Comparison of ENCODE assay signal across 18 cellular contexts in the genomic region with DNA sequence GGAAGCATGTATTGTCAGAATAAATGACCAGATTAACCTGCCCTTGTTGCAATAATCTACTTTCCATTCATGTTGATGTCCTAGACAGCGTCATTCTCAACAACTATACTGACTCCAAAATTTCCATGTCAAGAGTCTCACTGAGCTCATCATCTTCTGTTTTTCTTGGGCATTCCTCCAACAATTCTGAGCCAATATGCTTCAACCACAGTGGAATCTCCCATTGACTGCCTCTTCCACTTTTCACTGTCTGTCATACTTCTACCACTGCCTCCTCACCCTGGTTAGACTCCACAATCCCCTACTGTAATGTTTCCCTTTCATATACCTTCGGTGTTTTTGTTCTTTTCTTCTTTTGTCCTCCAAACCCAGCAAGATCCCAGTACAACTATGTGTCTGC.
DNase-seq lines count a peak whose midpoint lies in the region; ATAC-seq and TF ChIP-seq lines count a peak whose summit lies in the region.
"Had no signal": no experiment of that assay in that cellular context is flagged by ENCODE, and none has a peak within 500 bp of the region (broad histone marks: within the 10 kb centered on the region; RNA-seq: fewer than 3 reads in every experiment).

No MANE protein-coding gene starts in this region.

- no peak for ATAC-seq in GM21576 (IDR thresholded peaks at IDR 0.05; ENCODE audit: unreplicated experiment)
- ATAC-seq: gastrocnemius medialis had no signal

- peaks cover 5% of the 10 kb centered on the region for H3K27me3 Mint-ChIP-seq in activated naive CD8-positive, alpha-beta T cell treated with anti-CD3 and anti-CD28 coated beads for 36 hours
- peaks cover 3% of the 10 kb centered on the region for H3K27me3 Mint-ChIP-seq in activated T-cell treated with anti-CD3 and anti-CD28 coated beads, Interleukin-2, amount 50 U/mL, for 24 hours

- POLR2A ChIA-PET in GM10248 (lab: Yijun Ruan, JAX), result interaction anchor here (0.5 kb wide), 1 partner anchor 12 kb away, joined by 5 read pairs; no protein-coding TSS in a partner anchor

- CTCF ChIA-PET in GM10248 (lab: Yijun Ruan, JAX), result no interaction called here

- no peak overlapping the region for H3K4me3 Mint-ChIP-seq in activated naive CD8-positive, alpha-beta T cell treated with anti-CD3 and anti-CD28 coated beads for 36 hours
- H3K4me3 Mint-ChIP-seq in activated T-cell treated with anti-CD3 and anti-CD28 coated beads, Interleukin-2, amount 50 U/mL, for 24 hours, result no peak overlapping the region
- H3K4me3 Mint-ChIP-seq: activated T-helper 1 cell treated with anti-CD3 and anti-CD28 coated beads, Interleukin-12 subunit alpha, Interleukin-12 subunit beta, Interleukin-2, Interleukin-4 antibody, amounts not matched to agents 30 ng/mL and 10 ng/mL and 1 ng/mL, durations not matched to agents 14 hours and 24 hours and 36 hours; immature natural killer cell had no signal

- H3K27ac Mint-ChIP-seq in activated naive CD8-positive, alpha-beta T cell treated with anti-CD3 and anti-CD28 coated beads for 36 hours, result no peak overlapping the region
- no peak overlapping the region for H3K27ac Mint-ChIP-seq in activated T-cell treated with anti-CD3 and anti-CD28 coated beads, Interleukin-2, amount 50 U/mL, for 24 hours
- H3K27ac Mint-ChIP-seq: activated T-helper 1 cell treated with anti-CD3 and anti-CD28 coated beads, Interleukin-12 subunit alpha, Interleukin-12 subunit beta, Interleukin-2, Interleukin-4 antibody, amounts not matched to agents 30 ng/mL and 10 ng/mL and 1 ng/mL, durations not matched to agents 14 hours and 24 hours and 36 hours; immature natural killer cell had no signal

- no peaks in the 10 kb centered on the region for H3K4me1 Mint-ChIP-seq in activated naive CD8-positive, alpha-beta T cell treated with anti-CD3 and anti-CD28 coated beads for 36 hours
- H3K4me1 Mint-ChIP-seq in activated T-cell treated with anti-CD3 and anti-CD28 coated beads, Interleukin-2, amount 50 U/mL, for 24 hours (ENCODE audit: low read depth), result no peaks in the 10 kb centered on the region

- H3K9me3 Mint-ChIP-seq in activated naive CD8-positive, alpha-beta T cell treated with anti-CD3 and anti-CD28 coated beads for 36 hours, result no peaks in the 10 kb centered on the region
- H3K9me3 Mint-ChIP-seq in activated T-cell treated with anti-CD3 and anti-CD28 coated beads, Interleukin-2, amount 50 U/mL, for 24 hours, result no peaks in the 10 kb centered on the region
- H3K9me3 Mint-ChIP-seq: activated T-helper 1 cell treated with anti-CD3 and anti-CD28 coated beads, Interleukin-12 subunit alpha, Interleukin-12 subunit beta, Interleukin-2, Interleukin-4 antibody, amounts not matched to agents 30 ng/mL and 10 ng/mL and 1 ng/mL, durations not matched to agents 14 hours and 24 hours and 36 hours; immature natural killer cell had no signal

- TF ChIP-seq CTCF in epithelial cell of esophagus (IDR thresholded peaks at IDR 0.05; ENCODE audit: insufficient read depth, low read depth, low read length, missing control alignments), result no peak
- TF ChIP-seq CTCF in GM10248 (IDR thresholded peaks at IDR 0.05; ENCODE audit: control extremely low read depth, extremely low read depth, low read depth, missing control alignments), result no peak

- H3K4me3 ChIP-seq in epithelial cell of esophagus (ENCODE audit: low read length), result no peak overlapping the region
- H3K4me3 ChIP-seq: gastrocnemius medialis, SK-N-MC, thoracic aorta had no signal

- no peaks in the 10 kb centered on the region for H3K36me3 Mint-ChIP-seq in activated naive CD8-positive, alpha-beta T cell treated with anti-CD3 and anti-CD28 coated beads for 36 hours
- no peaks in the 10 kb centered on the region for H3K36me3 Mint-ChIP-seq in activated T-cell treated with anti-CD3 and anti-CD28 coated beads, Interleukin-2, amount 50 U/mL, for 24 hours (ENCODE audit: low read depth)
- H3K36me3 Mint-ChIP-seq: immature natural killer cell had no signal

- DNase-seq in CD1c-positive myeloid dendritic cell (ENCODE audit: extremely low spot score), result peak; percentile 15
- DNase-seq in NCI-H226, result peak; percentile 61
- peak; percentile 38 for DNase-seq in epithelial cell of esophagus (ENCODE audit: low read depth)
- peak; percentile 52 for DNase-seq in non-pigmented ciliary epithelial cell (ENCODE audit: low read depth)
- DNase-seq in activated naive CD8-positive, alpha-beta T cell treated with anti-CD3 and anti-CD28 coated beads for 36 hours, result no peak
- no peak for DNase-seq in GM10248 (ENCODE audit: extremely low spot score)
- DNase-seq in activated T-cell treated with anti-CD3 and anti-CD28 coated beads, Interleukin-2, amount 50 U/mL, for 24 hours, result no peak
- DNase-seq: activated CD4-positive, alpha-beta T cell treated with anti-CD3 and anti-CD28 coated beads, Interleukin-2, amount 50 U/mL, for 48 hours; amygdala; dermis blood vessel endothelial cell; gastrocnemius medialis; immature natural killer cell; NCI-H1092; NCI-H2227 treated with DMSO at 0.1 percent for 48 hours had no signal

Comparison
In these comparisons a context has a peak if more than half of its experiments do, and no peak if none do; other contexts are left out.
1. DNase-seq: peak in CD1c-positive myeloid dendritic cell (single experiment), NCI-H226 (single experiment), epithelial cell of esophagus (single experiment) and non-pigmented ciliary epithelial cell (single experiment); none in activated naive CD8-positive, alpha-beta T cell treated with anti-CD3 and anti-CD28 coated beads for 36 hours (single experiment), GM10248 (single experiment) and activated T-cell treated with anti-CD3 and anti-CD28 coated beads, Interleukin-2, amount 50 U/mL, for 24 hours (single experiment).